Comparison of ENCODE assay signal across 16 cellular contexts in genomic region chr1:64925594-64925993, GRCh38.
"Had no signal": no experiment of that assay in that cellular context is flagged by ENCODE, and none has a peak within 500 bp of the region (broad histone marks: within the 10 kb centered on the region; RNA-seq: fewer than 3 reads in every experiment).

No MANE protein-coding gene starts in this region.

- H3K27ac Mint-ChIP-seq: activated naive CD4-positive, alpha-beta T cell treated with anti-CD3 and anti-CD28 coated beads, Interleukin-2, amount 10 ng/mL, durations not matched to agents 7 days and 5 days; neural progenitor cell had no signal

- H3K9ac ChIP-seq: neural progenitor cell had no signal

- H3K4me3 ChIP-seq: body of pancreas, neural progenitor cell, pancreas, thyroid gland had no signal

- H3K4me2 ChIP-seq: neural progenitor cell had no signal

- H2AFZ ChIP-seq: neural progenitor cell had no signal

- H3K9me3 ChIP-seq: body of pancreas, pancreas, thyroid gland had no signal

- H3K27ac ChIP-seq: neural progenitor cell, pancreas, thyroid gland had no signal

- H3K27me3 ChIP-seq: body of pancreas, neural progenitor cell, pancreas, thyroid gland had no signal

- H3K4me3 Mint-ChIP-seq: activated naive CD4-positive, alpha-beta T cell treated with anti-CD3 and anti-CD28 coated beads, Interleukin-2, amount 10 ng/mL, durations not matched to agents 7 days and 5 days; neural progenitor cell had no signal

- DNase-seq: activated CD4-positive, alpha-beta T cell treated with anti-CD3 and anti-CD28 coated beads for 1 hour; activated CD4-positive, alpha-beta T cell treated with anti-CD3 and anti-CD28 coated beads, Interleukin-2, amount 50 U/mL, for 48 hours; activated CD8-positive, alpha-beta memory T cell treated with anti-CD3 and anti-CD28 coated beads, Interleukin-2, amount 50 U/mL, for 48 hours; activated naive CD4-positive, alpha-beta T cell treated with anti-CD3 and anti-CD28 coated beads, Interleukin-2, amount 10 ng/mL, durations not matched to agents 7 days and 5 days; amniotic stem cell; body of pancreas; central memory CD4-positive, alpha-beta T cell; cortex of kidney; effector memory CD4-positive, alpha-beta T cell; left cardiac atrium; pancreas; stimulated activated CD4-positive, alpha-beta T cell treated with anti-CD3 and anti-CD28 coated beads, Interleukin-15, amount 100 ng/mL, for 24 hours; stimulated activated CD4-positive, alpha-beta T cell treated with anti-CD3 and anti-CD28 coated beads, Interleukin-4, amount 100 ng/mL, for 24 hours; T1000 had no signal

- H3K36me3 ChIP-seq: neural progenitor cell, pancreas, thyroid gland had no signal

- H3K36me3 Mint-ChIP-seq: neural progenitor cell had no signal

- H3K27me3 Mint-ChIP-seq: activated naive CD4-positive, alpha-beta T cell treated with anti-CD3 and anti-CD28 coated beads, Interleukin-2, amount 10 ng/mL, durations not matched to agents 7 days and 5 days had no signal

- ATAC-seq: left cardiac atrium had no signal
